In genomic region chr2:241702405-241703127, GRCh38 we compare ENCODE assay signal across 8 cellular contexts. TPM values are rescaled to one million over a fixed set of nuclear protein-coding genes. Genes with fewer than 3 reads are reported as not detected.
DNase-seq lines count a peak whose midpoint lies in the region; ATAC-seq and TF ChIP-seq lines count a peak whose summit lies in the region.

No MANE protein-coding gene starts in this region.

- CTCF ChIA-PET in RWPE1 (lab: Yijun Ruan, JAX), result interaction anchor here (0.6 to 1.1 kb wide), 5 partner anchors 10 to 256 kb away, joined by 3 to 7 read pairs (median 3); no protein-coding TSS in a partner anchor

- WGBS in GM23248 (ENCODE audit: low coverage in 1 of 2, low lambda C conversion rate in 2 of 2, missing lambda C conversion rate in 2 of 2), 2 experiments, result 1% methylated on average over 38 to 53 of the region's 62 CpGs
- WGBS in gastroesophageal sphincter (ENCODE audit: low coverage in 1 of 2), 2 donors, result 0% methylated on average over 1 of the region's 62 CpGs; no CpG with 5 or more reads in 1 of the 2 donors
- WGBS in testis, 2 donors, result 1% methylated on average over 32 of the region's 62 CpGs; no CpG with 5 or more reads in 1 of the 2 donors

- POLR2A ChIA-PET in RWPE1 (lab: Yijun Ruan, JAX; ENCODE audit: low non-redundant PET), result interaction anchor here (0.6 to 2.7 kb wide), 5 partner anchors 10 to 89 kb away, joined by 3 to 15 read pairs (median 5); partner anchors contain the start of genes D2HGDH and DTYMK

- H3K27ac ChIP-seq in GM23248 (peak overlapping the region; percentile 48), KOPT-K1 (ENCODE audit: low read depth, low read length, poor library complexity, severe bottlenecking) (peak overlapping the region; percentile 92), RWPE1 (peak overlapping the region; percentile 94), gastroesophageal sphincter (peak overlapping the region; percentile 14 to 97 (median 95)), testis (peak overlapping the region in 1 of 2 donors; percentile 89)

- peak overlapping the region; percentile 94 for H3K4me2 ChIP-seq in GM23248 (ENCODE audit: unreplicated experiment)

- peak overlapping the region; percentile 83 for H3K9ac ChIP-seq in GM23248

- TF ChIP-seq POLR2A in gastroesophageal sphincter (IDR thresholded peaks at IDR 0.05) (no peak), testis (IDR thresholded peaks at IDR 0.05) (no peak)

- intact Hi-C loops in testis (cut with DNase I; ENCODE audit: low total_unique reads), result no loop called here

- TF ChIP-seq CTCF in RWPE1 (conservative IDR thresholded peaks at IDR 0.05; ENCODE audit: low read depth) (peak; percentile 64), gastroesophageal sphincter (IDR thresholded peaks at IDR 0.05) (peak in 2 of 4 experiments; percentile 24 to 39), testis (IDR thresholded peaks at IDR 0.05) (no peak)

- no peak for TF ChIP-seq EP300 in gastroesophageal sphincter (IDR thresholded peaks at IDR 0.05)

- H4K20me1 ChIP-seq in GM23248 (ENCODE audit: insufficient read depth), result no peaks in the 10 kb centered on the region

- H3K4me1 ChIP-seq in GM23248 (ENCODE audit: insufficient read depth) (peaks cover 2% of the 10 kb centered on the region; the same call in 1 of the 2 replicates), gastroesophageal sphincter (peaks cover 0 to 34% (median 8%) of the 10 kb centered on the region in 3 donors), testis (peaks cover 6% of the 10 kb centered on the region)

- H3K36me3 ChIP-seq in GM23248 (ENCODE audit: low read depth), result peaks cover 18% of the 10 kb centered on the region
- peaks cover 39% of the 10 kb centered on the region for H3K36me3 ChIP-seq in KOPT-K1 (ENCODE audit: insufficient read depth, low read length)
- peaks cover 0 to 35% of the 10 kb centered on the region in 2 donors for H3K36me3 ChIP-seq in gastroesophageal sphincter
- H3K36me3 ChIP-seq in testis (ENCODE audit: low read depth, missing control alignments), result no peaks in the 10 kb centered on the region

- peak overlapping the region; percentile 82 for H2AFZ ChIP-seq in GM23248

- H3K9me3 ChIP-seq in GM23248 (ENCODE audit: low read depth) (no peaks in the 10 kb centered on the region), KOPT-K1 (ENCODE audit: insufficient read depth, low read length, poor library complexity, severe bottlenecking) (peaks cover 16% of the 10 kb centered on the region), gastroesophageal sphincter (no peaks in the 10 kb centered on the region), testis (no peaks in the 10 kb centered on the region)

- peaks cover 25% of the 10 kb centered on the region for H3K79me2 ChIP-seq in GM23248 (ENCODE audit: insufficient read depth)

- H3K27me3 ChIP-seq in GM23248 (replicated peaks; ENCODE audit: insufficient read depth) (no peaks in the 10 kb centered on the region), gastroesophageal sphincter (no peaks in the 10 kb centered on the region), testis (no peaks in the 10 kb centered on the region)

- DNase-seq in ELF-1 (ENCODE audit: low read depth, low spot score) (peak; percentile 93), GM23248 (peak; percentile 88), RWPE1 (ENCODE audit: low spot score) (peak; percentile 84), occipital lobe (lab: John Stamatoyannopoulos, UW) (peak; percentile 78), testis (peak; percentile 87)
- peak; percentile 96 for DNase-seq in activated effector memory CD4-positive, alpha-beta T cell treated with anti-CD3 and anti-CD28 coated beads, Interleukin-2, amount 50 U/mL, for 16 hours

- peak; percentile 91 for ATAC-seq in gastroesophageal sphincter

- 0 out of 2 replicates have a peak, but pooled peaks cover 4% of the 10 kb centered on the region for H3F3A ChIP-seq in GM23248 (ENCODE audit: insufficient read depth)

- H3K4me3 ChIP-seq in GM23248, result peak overlapping the region; percentile 88
- peak overlapping the region; percentile 72 to 91 for H3K4me3 ChIP-seq in gastroesophageal sphincter
- peak overlapping the region; percentile 84 for H3K4me3 ChIP-seq in testis

- in situ Hi-C loops in GM23248 (cut with MboI), result no loop called here

- no peaks in the 10 kb centered on the region for H3K9me2 ChIP-seq in GM23248 (ENCODE audit: insufficient read depth)

RNA-seq across cellular contexts. Expression of gene ING5, which starts 0.7 kb away (rescaled TPM):
- 13.5 and 20.3 TPM in 2 replicates for total RNA-seq in GM23248 (2014; rRNA removed; shearing (Covaris generic))
- polyA plus RNA-seq in GM23248 (2016; fragmentation: Nextera tagmentation; extraction: Ambion mirVana) (9.8 and 10.8 TPM in 2 replicates), testis (ENCODE audit: insufficient read depth, low read depth, low replicate concordance) (21.5 TPM)
- total RNA-seq in gastroesophageal sphincter (10 to 100 TPM; 18.0 to 46.7 (median 35.5) TPM), occipital lobe (23.4 TPM), testis (10 to 100 TPM; 44.5 to 56.9 TPM)

RNA-seq across cellular contexts. Expression of gene DTYMK, which starts 16.0 kb away (rescaled TPM):
- total RNA-seq in GM23248 (2014; rRNA removed; shearing (Covaris generic)), result 27.9 and 44.6 TPM in 2 replicates
- polyA plus RNA-seq in GM23248 (2016; fragmentation: Nextera tagmentation; extraction: Ambion mirVana) (78.7 and 82.6 TPM in 2 replicates), testis (ENCODE audit: insufficient read depth, low read depth, low replicate concordance) (16.4 TPM)
- total RNA-seq in gastroesophageal sphincter (10 to 100 TPM in 2 of 4 donors, 1 to 10 TPM in 2; 7.7 to 18.7 (median 11.0) TPM), occipital lobe (10.0 TPM), testis (10 to 100 TPM; 27.4 to 30.0 TPM)

RNA-seq across cellular contexts. Expression of gene D2HGDH, which starts 31.9 kb away (rescaled TPM):
- total RNA-seq in GM23248 (2014; rRNA removed; shearing (Covaris generic)), result 19.1 and 19.6 TPM in 2 replicates
- polyA plus RNA-seq in GM23248 (2016; fragmentation: Nextera tagmentation; extraction: Ambion mirVana) (8.3 and 9.7 TPM in 2 replicates), testis (ENCODE audit: insufficient read depth, low read depth, low replicate concordance) (15.6 TPM)
- total RNA-seq in gastroesophageal sphincter (10 to 100 TPM; 12.5 to 21.8 (median 13.3) TPM), occipital lobe (8.0 TPM), testis (10 to 100 TPM; 36.1 to 37.7 TPM)
